ENCODE assay signal across 9 cellular contexts in the genomic region with DNA sequence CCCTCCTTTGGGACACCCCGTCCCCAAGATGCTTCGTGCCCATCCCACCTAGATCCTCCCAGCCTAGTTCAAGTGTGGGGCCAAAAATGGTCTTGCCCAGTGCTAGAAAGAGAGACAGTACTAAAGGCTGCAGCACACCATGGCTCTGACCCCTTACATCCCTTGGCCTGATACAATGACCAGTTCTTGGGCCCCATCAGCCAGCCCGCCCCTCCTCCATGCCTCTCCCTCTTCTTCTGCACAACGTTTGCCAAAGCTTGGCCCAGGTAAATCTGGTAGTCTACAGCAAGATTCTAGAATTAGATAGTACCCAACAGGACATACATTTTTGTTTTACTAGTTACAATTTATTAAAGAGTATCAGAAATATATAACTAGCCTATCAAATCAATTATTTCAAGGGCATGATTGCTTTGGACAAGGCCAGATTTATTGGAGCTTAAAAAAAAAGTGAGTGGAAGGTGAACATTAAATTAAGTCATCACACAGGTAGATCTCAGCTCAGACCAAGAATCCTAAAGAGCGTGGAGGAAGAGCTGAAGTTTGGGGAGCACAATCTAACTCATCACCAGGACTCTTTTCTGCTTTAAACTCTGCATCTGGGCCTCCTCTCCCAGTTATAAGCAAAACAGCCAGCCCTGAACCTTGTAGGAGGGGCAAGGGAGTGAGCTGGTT.
DNase-seq lines count a peak whose midpoint lies in the region; ATAC-seq and TF ChIP-seq lines count a peak whose summit lies in the region.
"Had no signal": no experiment of that assay in that cellular context is flagged by ENCODE, and none has a peak within 500 bp of the region (broad histone marks: within the 10 kb centered on the region; RNA-seq: fewer than 3 reads in every experiment).

No MANE protein-coding gene starts in this region.

- no peaks in the 10 kb centered on the region for H3K27me3 Mint-ChIP-seq in activated T-cell treated with anti-CD3 and anti-CD28 coated beads, Interleukin-2, amount 50 U/mL, for 24 hours

- peaks cover 0 to 18% of the 10 kb centered on the region in 2 donors for H3K4me1 ChIP-seq in ascending aorta
- peaks cover 78% of the 10 kb centered on the region for H3K4me1 ChIP-seq in mucosa of stomach (ENCODE audit: control insufficient read depth, insufficient read depth, low read length)
- H3K4me1 ChIP-seq in testis, result peaks cover 44% of the 10 kb centered on the region

- H3K27ac ChIP-seq in ascending aorta, result peak overlapping the region; percentile 77 to 79
- H3K27ac ChIP-seq in testis, result peak overlapping the region; percentile 65 to 76

- no peak for TF ChIP-seq CTCF in ascending aorta (IDR thresholded peaks at IDR 0.05)
- TF ChIP-seq CTCF in testis (IDR thresholded peaks at IDR 0.05), result no peak

- no peak overlapping the region for H3K4me3 Mint-ChIP-seq in activated T-cell treated with anti-CD3 and anti-CD28 coated beads, Interleukin-2, amount 50 U/mL, for 24 hours

- intact Hi-C loops in ascending aorta (cut with DNase I) (no loop called here), testis (cut with DNase I; ENCODE audit: low total_unique reads) (no loop called here)

- peaks cover 32% of the 10 kb centered on the region for H3K4me1 Mint-ChIP-seq in activated T-cell treated with anti-CD3 and anti-CD28 coated beads, Interleukin-2, amount 50 U/mL, for 24 hours (ENCODE audit: low read depth)

- no peak for TF ChIP-seq POLR2A in testis (IDR thresholded peaks at IDR 0.05)

- no peaks in the 10 kb centered on the region for H3K27me3 ChIP-seq in ascending aorta
- no peaks in the 10 kb centered on the region for H3K27me3 ChIP-seq in mucosa of stomach (ENCODE audit: control insufficient read depth, insufficient read depth, low read length)
- H3K27me3 ChIP-seq in testis, result no peaks in the 10 kb centered on the region
- H3K27me3 ChIP-seq: MG63 had no signal

- 84 to 85% methylated on average over 5 of the region's 5 CpGs for WGBS in testis, 2 donors

- peak overlapping the region; percentile 29 for H3K9ac ChIP-seq in mucosa of stomach (ENCODE audit: low read length)

- no peaks in the 10 kb centered on the region for H3K9me3 ChIP-seq in ascending aorta
- no peaks in the 10 kb centered on the region for H3K9me3 ChIP-seq in mucosa of stomach (ENCODE audit: control insufficient read depth, low read length)
- H3K9me3 ChIP-seq in testis, result no peaks in the 10 kb centered on the region
- H3K9me3 ChIP-seq: MG63 had no signal

- no peaks in the 10 kb centered on the region for H3K9me3 Mint-ChIP-seq in activated T-cell treated with anti-CD3 and anti-CD28 coated beads, Interleukin-2, amount 50 U/mL, for 24 hours

- no peak for ATAC-seq in HG03520 (IDR thresholded peaks at IDR 0.05; ENCODE audit: unreplicated experiment)
- ATAC-seq in HG02870 (IDR thresholded peaks at IDR 0.05; ENCODE audit: unreplicated experiment), result no peak

- H3K36me3 Mint-ChIP-seq in activated T-cell treated with anti-CD3 and anti-CD28 coated beads, Interleukin-2, amount 50 U/mL, for 24 hours (ENCODE audit: low read depth), result peaks cover 2% of the 10 kb centered on the region

- DNase-seq in activated T-cell treated with anti-CD3 and anti-CD28 coated beads, Interleukin-2, amount 50 U/mL, for 24 hours, result no peak
- no peak for DNase-seq in activated T-cell treated with anti-CD3 and anti-CD28 coated beads, Interleukin-2, amount 50 U/mL, for 1 hour
- no peak for DNase-seq in ascending aorta (ENCODE audit: low spot score in 2 of 2)
- DNase-seq in testis, result no peak
- DNase-seq in foreskin melanocyte, result no peak
- DNase-seq: MG63 had no signal

- peaks cover 7 to 8% of the 10 kb centered on the region in 2 donors for H3K36me3 ChIP-seq in ascending aorta
- H3K36me3 ChIP-seq in mucosa of stomach (ENCODE audit: control insufficient read depth, insufficient read depth, low read length), result peaks cover 5% of the 10 kb centered on the region
- no peaks in the 10 kb centered on the region for H3K36me3 ChIP-seq in testis (ENCODE audit: low read depth, missing control alignments)

- H3K4me3 ChIP-seq in ascending aorta (no peak overlapping the region), mucosa of stomach (ENCODE audit: low read length) (no peak overlapping the region), testis (no peak overlapping the region)
- H3K4me3 ChIP-seq: MG63 had no signal

- H3K27ac Mint-ChIP-seq in activated T-cell treated with anti-CD3 and anti-CD28 coated beads, Interleukin-2, amount 50 U/mL, for 24 hours, result peak overlapping the region; percentile 83
